1 cellular context compared by ENCODE assay signal in genomic region chr7:152464312-152465117, GRCh38.
A peak's percentile ranks its signal among the peaks of the same experiment; 100 is the strongest.
TF ChIP-seq lines count a peak whose summit lies in the region.

No MANE protein-coding gene starts in this region.

TF ChIP-seq in K562, 482 proteins besides CTCF, POLR2A, EP300 and RAD21 (continued from another document):
- peak; percentile 30 to 89; a peak in 3 of 4 replicates for TF ChIP-seq UBTF (IDR thresholded peaks at IDR 0.05; ENCODE audit: borderline replicate concordance in 1 of 2, low read depth in 2 of 2, low read length in 2 of 2)
- TF ChIP-seq ZNF395 (CRISPR knock-in tag; IDR thresholded peaks at IDR 0.05) = peak; percentile 91; the same call in 1 of the 2 replicates
- TF ChIP-seq U2AF1 (optimal IDR thresholded peaks at IDR 0.05; ENCODE audit: low read depth, low read length) = peak; percentile 94
- peak; percentile 74 for TF ChIP-seq CHD1 (IDR thresholded peaks at IDR 0.05; ENCODE audit: low read length)
- TF ChIP-seq, protein P1, sequence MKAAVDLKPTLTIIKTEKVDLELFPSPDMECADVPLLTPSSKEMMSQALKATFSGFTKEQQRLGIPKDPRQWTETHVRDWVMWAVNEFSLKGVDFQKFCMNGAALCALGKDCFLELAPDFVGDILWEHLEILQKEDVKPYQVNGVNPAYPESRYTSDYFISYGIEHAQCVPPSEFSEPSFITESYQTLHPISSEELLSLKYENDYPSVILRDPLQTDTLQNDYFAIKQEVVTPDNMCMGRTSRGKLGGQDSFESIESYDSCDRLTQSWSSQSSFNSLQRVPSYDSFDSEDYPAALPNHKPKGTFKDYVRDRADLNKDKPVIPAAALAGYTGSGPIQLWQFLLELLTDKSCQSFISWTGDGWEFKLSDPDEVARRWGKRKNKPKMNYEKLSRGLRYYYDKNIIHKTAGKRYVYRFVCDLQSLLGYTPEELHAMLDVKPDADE (conservative IDR thresholded peaks at IDR 0.05; ENCODE audit: control insufficient read depth, low read depth, low read length) = peak; percentile 72
- no peak for TF ChIP-seq RBM39 (optimal IDR thresholded peaks at IDR 0.05; ENCODE audit: low read depth, low read length)
- peak; percentile 53; the same call in 1 of the 2 replicates for TF ChIP-seq NR4A1 (CRISPR knock-in tag; IDR thresholded peaks at IDR 0.05)
- peak; percentile 93 for TF ChIP-seq NR4A1 (tag; IDR thresholded peaks at IDR 0.05)
